In genomic region chr2:95004287-95004686, GRCh38 we compare ENCODE assay signal across 15 cellular contexts. TPM values are rescaled to one million over a fixed set of nuclear protein-coding genes. Genes with fewer than 3 reads are reported as not detected.
A peak's percentile ranks its signal among the peaks of the same experiment; 100 is the strongest.
DNase-seq lines count a peak whose midpoint lies in the region; ATAC-seq and TF ChIP-seq lines count a peak whose summit lies in the region.
"Had no signal": no experiment of that assay in that cellular context is flagged by ENCODE, and none has a peak within 500 bp of the region (broad histone marks: within the 10 kb centered on the region; RNA-seq: fewer than 3 reads in every experiment).

No MANE protein-coding gene starts in this region.

- TF ChIP-seq CTCF in Loucy (conservative IDR thresholded peaks at IDR 0.05; ENCODE audit: low read length): no peak
- no peak for TF ChIP-seq CTCF in body of pancreas (IDR thresholded peaks at IDR 0.05)

- TF ChIP-seq POLR2A in body of pancreas (IDR thresholded peaks at IDR 0.05): no peak

- no peak overlapping the region for H3K4me3 ChIP-seq in Loucy (ENCODE audit: low read length, poor library complexity, severe bottlenecking)
- H3K4me3 ChIP-seq in stomach smooth muscle (ENCODE audit: low read length in 2 of 2): no peak overlapping the region
- H3K4me3 ChIP-seq in body of pancreas: no peak overlapping the region
- H3K4me3 ChIP-seq: BLaER1, PC-9 had no signal

- H3K27me3 ChIP-seq in Loucy (ENCODE audit: insufficient read depth, low read length, poor library complexity, severe bottlenecking): no peaks in the 10 kb centered on the region
- peaks cover 1 to 2% of the 10 kb centered on the region in 2 donors for H3K27me3 ChIP-seq in stomach smooth muscle (ENCODE audit: control insufficient read depth in 1 of 2, insufficient read depth in 2 of 2, low read length in 2 of 2)
- H3K27me3 ChIP-seq in body of pancreas: no peaks in the 10 kb centered on the region
- H3K27me3 ChIP-seq: BLaER1 had no signal

- H4K20me1 ChIP-seq in Loucy (ENCODE audit: insufficient read depth, low read length, poor library complexity, severe bottlenecking): no peaks in the 10 kb centered on the region
- H4K20me1 ChIP-seq: BLaER1 had no signal

- H3K4me2 ChIP-seq in Loucy (ENCODE audit: low read depth, low read length, poor library complexity, severe bottlenecking): peak overlapping the region; percentile 44
- H3K4me2 ChIP-seq: BLaER1, PC-9 had no signal

- intact Hi-C loops in body of pancreas (cut with DNase I): no loop called here

- no peaks in the 10 kb centered on the region for H3K36me3 Mint-ChIP-seq in activated naive CD4-positive, alpha-beta T cell treated with anti-CD3 and anti-CD28 coated beads, Interleukin-2, amount 50 U/mL, for 72 hours

- H3K4me1 ChIP-seq in Loucy (ENCODE audit: insufficient read depth, low read length, poor library complexity, severe bottlenecking) (peaks cover 21% of the 10 kb centered on the region), stomach smooth muscle (ENCODE audit: control insufficient read depth, insufficient read depth, low read length) (peaks cover 24% of the 10 kb centered on the region), body of pancreas (no peaks in the 10 kb centered on the region)
- H3K4me1 ChIP-seq: BLaER1 had no signal

- H3K27ac ChIP-seq in stomach smooth muscle (ENCODE audit: low read length): peak overlapping the region; percentile 41
- no peak overlapping the region for H3K27ac ChIP-seq in body of pancreas
- H3K27ac ChIP-seq: BLaER1, PC-9 had no signal

- DNase-seq in activated naive CD4-positive, alpha-beta T cell treated with anti-CD3 and anti-CD28 coated beads, Interleukin-2, amount 50 U/mL, for 72 hours (ENCODE audit: low spot score in 2 of 2): no peak
- no peak for DNase-seq in activated naive CD4-positive, alpha-beta T cell treated with anti-CD3 and anti-CD28 coated beads, Interleukin-2, amount 50 U/mL, for 16 hours
- DNase-seq in left lobe of liver (ENCODE audit: low spot score): no peak
- no peak for DNase-seq in kidney tubule cell (ENCODE audit: low spot score)
- DNase-seq in body of pancreas: no peak
- DNase-seq: KBM-7, NCI-H1436, NCI-H2081 treated with DMSO at 0.1 percent for 48 hours, NCI-H524, PC-9 had no signal

- H3F3A ChIP-seq in Loucy (ENCODE audit: low read depth): no peaks in the 10 kb centered on the region

- WGBS in body of pancreas, 2 donors: 60 to 66% methylated on average over 4 to 5 of the region's 5 CpGs

- peak overlapping the region; percentile 56; the same call in 1 of the 2 replicates for H2AFZ ChIP-seq in Loucy (ENCODE audit: low read length)
- H2AFZ ChIP-seq: PC-9 had no signal

- H3K9me2 ChIP-seq in Loucy (replicated peaks; ENCODE audit: low read depth, low read length): no peaks in the 10 kb centered on the region

- H3K27ac Mint-ChIP-seq in activated naive CD4-positive, alpha-beta T cell treated with anti-CD3 and anti-CD28 coated beads, Interleukin-2, amount 50 U/mL, for 72 hours: peak overlapping the region; percentile 12 to 24

- H3K9me3 ChIP-seq in Loucy (ENCODE audit: insufficient read depth, low read depth, low read length) (no peaks in the 10 kb centered on the region), stomach smooth muscle (ENCODE audit: control insufficient read depth in 2 of 2, low read length in 2 of 2) (no peaks in the 10 kb centered on the region), body of pancreas (no peaks in the 10 kb centered on the region)
- H3K9me3 ChIP-seq: BLaER1 had no signal

- no peaks in the 10 kb centered on the region for H3K9me3 Mint-ChIP-seq in activated naive CD4-positive, alpha-beta T cell treated with anti-CD3 and anti-CD28 coated beads, Interleukin-2, amount 50 U/mL, for 72 hours

- no peaks in the 10 kb centered on the region for H3K36me3 ChIP-seq in Loucy (ENCODE audit: insufficient read depth, low read length)
- no peaks in the 10 kb centered on the region for H3K36me3 ChIP-seq in stomach smooth muscle (ENCODE audit: control insufficient read depth in 2 of 2, insufficient read depth in 2 of 2, low read length in 2 of 2)
- no peaks in the 10 kb centered on the region for H3K36me3 ChIP-seq in body of pancreas (replicated peaks in 1 of 2; ENCODE audit: insufficient read depth in 1 of 2, low read depth in 2 of 2)
- H3K36me3 ChIP-seq: BLaER1 had no signal

- no peaks in the 10 kb centered on the region for H3K79me2 ChIP-seq in Loucy (ENCODE audit: insufficient read depth, low read length)

- H3K9ac ChIP-seq in Loucy (ENCODE audit: low read depth, low read length, poor library complexity, severe bottlenecking) (no peak overlapping the region), stomach smooth muscle (ENCODE audit: low read length in 2 of 2) (no peak overlapping the region)
- H3K9ac ChIP-seq: BLaER1 had no signal

- ATAC-seq in activated naive CD4-positive, alpha-beta T cell treated with anti-CD3 and anti-CD28 coated beads, Interleukin-2, amount 50 U/mL, for 72 hours: no peak
- peak; percentile 60 for ATAC-seq in left lobe of liver
- ATAC-seq in GM19455 (IDR thresholded peaks at IDR 0.05; ENCODE audit: unreplicated experiment): no peak
- no peak for ATAC-seq in body of pancreas

RNA-seq across cellular contexts. Expression of gene MAL, which starts 21.2 kb away (rescaled TPM):
- 10 to 100 TPM; 26.3 to 62.8 TPM for total RNA-seq in activated naive CD4-positive, alpha-beta T cell treated with anti-CD3 and anti-CD28 coated beads, Interleukin-2, amount 50 U/mL, for 72 hours
- 0.28 TPM for total RNA-seq in left lobe of liver
- not detected for total RNA-seq in body of pancreas
- total RNA-seq: H4 had no signal

Comparison
In these comparisons a context has a peak if more than half of its experiments do, and no peak if none do; other contexts are left out.
1. RNA of gene MAL, which starts 21.2 kb away (total RNA-seq): 26.3 to 62.8 TPM in activated naive CD4-positive, alpha-beta T cell treated with anti-CD3 and anti-CD28 coated beads, Interleukin-2, amount 50 U/mL, for 72 hours; not detected in body of pancreas and 0.28 TPM in left lobe of liver (single experiment); every median in the first group is over 10 times any median in the second.